ENCODE assay signal across 8 cellular contexts in the genomic region with DNA sequence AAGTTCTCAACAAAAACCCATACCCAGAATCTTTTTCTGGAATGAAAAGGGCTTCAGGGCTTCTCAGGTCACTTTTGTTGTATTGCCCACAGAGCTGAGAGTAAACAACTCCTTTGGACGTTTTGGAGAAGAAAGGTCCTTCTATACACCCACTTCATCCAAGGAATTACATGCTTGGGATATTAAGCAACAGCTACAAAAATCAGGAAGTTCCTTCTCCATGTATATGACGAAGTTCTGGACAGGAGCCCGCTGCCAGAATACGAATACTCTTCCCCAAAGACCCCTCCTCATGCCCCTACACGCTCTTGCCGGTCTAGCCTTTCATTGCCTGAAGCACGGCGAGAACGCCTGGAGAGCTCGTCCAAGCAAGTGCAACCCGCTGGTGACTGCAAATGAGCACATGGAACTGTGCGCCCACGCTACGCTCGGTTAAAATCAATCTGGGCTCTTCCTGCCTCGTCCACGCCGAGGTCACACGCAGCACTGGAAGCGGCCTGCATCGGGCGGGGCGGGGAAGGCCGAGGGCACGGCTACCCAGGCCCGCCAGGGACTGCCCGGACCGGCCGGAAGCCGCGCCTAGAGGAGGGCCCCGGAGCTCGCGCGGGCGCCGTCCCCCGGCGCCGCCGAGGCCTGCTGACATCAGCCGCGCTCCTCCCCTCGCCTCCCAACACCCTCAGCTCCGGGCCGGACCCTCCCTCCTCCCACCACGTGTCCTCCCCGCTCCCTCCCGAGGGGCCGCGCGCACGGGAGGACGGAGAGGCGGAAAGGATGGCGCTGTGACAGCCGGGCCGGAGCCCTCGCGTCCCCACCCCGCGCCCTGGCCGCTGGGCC. TPM values are rescaled to one million over a fixed set of nuclear protein-coding genes. Genes with fewer than 3 reads are reported as not detected.
DNase-seq lines count a peak whose midpoint lies in the region; ATAC-seq and TF ChIP-seq lines count a peak whose summit lies in the region.

A gene with protein sequence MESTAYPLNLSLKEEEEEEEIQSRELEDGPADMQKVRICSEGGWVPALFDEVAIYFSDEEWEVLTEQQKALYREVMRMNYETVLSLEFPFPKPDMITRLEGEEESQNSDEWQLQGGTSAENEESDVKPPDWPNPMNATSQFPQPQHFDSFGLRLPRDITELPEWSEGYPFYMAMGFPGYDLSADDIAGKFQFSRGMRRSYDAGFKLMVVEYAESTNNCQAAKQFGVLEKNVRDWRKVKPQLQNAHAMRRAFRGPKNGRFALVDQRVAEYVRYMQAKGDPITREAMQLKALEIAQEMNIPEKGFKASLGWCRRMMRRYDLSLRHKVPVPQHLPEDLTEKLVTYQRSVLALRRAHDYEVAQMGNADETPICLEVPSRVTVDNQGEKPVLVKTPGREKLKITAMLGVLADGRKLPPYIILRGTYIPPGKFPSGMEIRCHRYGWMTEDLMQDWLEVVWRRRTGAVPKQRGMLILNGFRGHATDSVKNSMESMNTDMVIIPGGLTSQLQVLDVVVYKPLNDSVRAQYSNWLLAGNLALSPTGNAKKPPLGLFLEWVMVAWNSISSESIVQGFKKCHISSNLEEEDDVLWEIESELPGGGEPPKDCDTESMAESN (plus strand): TSS at position 710 of the 834 bp plus-strand sequence. CDS start 1,482 bp downstream, outside the sequence.

- H4K20me1 ChIP-seq in SU-DHL-6 (ENCODE audit: low read depth, low read length) = no peaks in the 10 kb centered on the region; the same call in 1 of the 2 replicates

- H3K9me2 ChIP-seq in SU-DHL-6 (replicated peaks; ENCODE audit: insufficient read depth, low read length) = no peaks in the 10 kb centered on the region

- peaks cover 34% of the 10 kb centered on the region for H3K79me2 ChIP-seq in SU-DHL-6 (ENCODE audit: insufficient read depth, low read length)

- no peak for TF ChIP-seq EP300 in ovary (IDR thresholded peaks at IDR 0.05)

- peak; percentile 57 for TF ChIP-seq POLR2A in ovary (IDR thresholded peaks at IDR 0.05)

- no peak for TF ChIP-seq CTCF in GM12864 (IDR thresholded peaks at IDR 0.05; ENCODE audit: low read depth, low read length, missing control alignments)
- no peak for TF ChIP-seq CTCF in SU-DHL-6 (IDR thresholded peaks at IDR 0.05; ENCODE audit: insufficient read depth, low read length, poor library complexity, severe bottlenecking)
- TF ChIP-seq CTCF in ovary (IDR thresholded peaks at IDR 0.05) = no peak

- POLR2A ChIA-PET in activated naive CD8-positive, alpha-beta T cell treated with anti-CD3 and anti-CD28 coated beads, Interleukin-2, amount 10 ng/mL, durations not matched to agents 7 days and 5 days (lab: Charles Lee) = interaction anchor here (0.6 to 1.9 kb wide), 9 partner anchors 9 to 382 kb away, joined by 3 to 21 read pairs (median 5); partner anchors contain the start of genes POU2F1 and TADA1

- peak within 1 kb of the TSS; percentile 78 for H3K4me2 ChIP-seq in SU-DHL-6 (ENCODE audit: low read depth, low read length, poor library complexity, severe bottlenecking)

- intact Hi-C loops in head of caudate nucleus (cut with DNase I) = loop anchor here (1.0 kb wide), 1 partner anchor 37 kb away; the partner anchor contains the start of gene TADA1
- intact Hi-C loops in ovary (cut with DNase I) = no loop called here

- H3K9me3 ChIP-seq in SU-DHL-6 (ENCODE audit: insufficient read depth, low read length) (no peaks in the 10 kb centered on the region), ovary (no peaks in the 10 kb centered on the region), thymus (ENCODE audit: control insufficient read depth) (no peaks in the 10 kb centered on the region)

- H3F3A ChIP-seq in SU-DHL-6 (ENCODE audit: insufficient read depth) = 0 out of 2 replicates have a peak, but pooled peaks cover 6% of the 10 kb centered on the region

- DNase-seq in GM12864 (ENCODE audit: low read depth) (peak; percentile 60), NCI-H1105 (lab: John Stamatoyannopoulos, UW) (peak; percentile 90), head of caudate nucleus (peak; percentile 78 to 97 (median 94)), ovary (peak; percentile 88 to 92 (median 91))
- peak; percentile 86 for DNase-seq in activated naive CD8-positive, alpha-beta T cell treated with anti-CD3 and anti-CD28 coated beads, Interleukin-2, amount 10 ng/mL, durations not matched to agents 7 days and 5 days

- H2AFZ ChIP-seq in SU-DHL-6 (ENCODE audit: low read depth, low read length, severe bottlenecking) = peak within 1 kb of the TSS; percentile 94

- peaks cover 5% of the 10 kb centered on the region for H3K4me1 ChIP-seq in ovary (ENCODE audit: insufficient read depth)
- peaks cover 7% of the 10 kb centered on the region for H3K4me1 ChIP-seq in thymus (ENCODE audit: control insufficient read depth, insufficient read depth, low read length)

- peak; percentile 98 for ATAC-seq in HG02642 (IDR thresholded peaks at IDR 0.05; ENCODE audit: poor library complexity, unreplicated experiment)
- ATAC-seq in activated naive CD8-positive, alpha-beta T cell treated with anti-CD3 and anti-CD28 coated beads, Interleukin-2, amount 10 ng/mL, durations not matched to agents 7 days and 5 days (ENCODE audit: low read depth) = peak; percentile 98

- 0% methylated on average over 21 to 63 of the region's 63 CpGs for WGBS in ovary, 3 donors
- WGBS in thymus = under 1% methylated on average over 63 of the region's 63 CpGs

- peaks cover 5% of the 10 kb centered on the region for H3K27me3 Mint-ChIP-seq in activated naive CD8-positive, alpha-beta T cell treated with anti-CD3 and anti-CD28 coated beads, Interleukin-2, amount 10 ng/mL, durations not matched to agents 7 days and 5 days

- no peaks in the 10 kb centered on the region for H3K9me3 Mint-ChIP-seq in activated naive CD8-positive, alpha-beta T cell treated with anti-CD3 and anti-CD28 coated beads, Interleukin-2, amount 10 ng/mL, durations not matched to agents 7 days and 5 days

- H3K4me1 Mint-ChIP-seq in activated naive CD8-positive, alpha-beta T cell treated with anti-CD3 and anti-CD28 coated beads, Interleukin-2, amount 10 ng/mL, durations not matched to agents 7 days and 5 days = peaks cover 35% of the 10 kb centered on the region

- peak within 1 kb of the TSS; percentile 88 for H3K27ac Mint-ChIP-seq in activated naive CD8-positive, alpha-beta T cell treated with anti-CD3 and anti-CD28 coated beads, Interleukin-2, amount 10 ng/mL, durations not matched to agents 7 days and 5 days

- H3K4me3 Mint-ChIP-seq in activated naive CD8-positive, alpha-beta T cell treated with anti-CD3 and anti-CD28 coated beads, Interleukin-2, amount 10 ng/mL, durations not matched to agents 7 days and 5 days = peak within 1 kb of the TSS; percentile 88

- peak within 1 kb of the TSS; percentile 57 for H3K27ac ChIP-seq in SU-DHL-6 (ENCODE audit: low read depth, low read length)
- H3K27ac ChIP-seq in ovary = peak within 1 kb of the TSS; percentile 68 to 87
- H3K27ac ChIP-seq in thymus (ENCODE audit: low read depth) = peak within 1 kb of the TSS; percentile 72

- H3K9ac ChIP-seq in SU-DHL-6 (ENCODE audit: low read length) = peak within 1 kb of the TSS; percentile 84

- H3K27me3 ChIP-seq in SU-DHL-6 (ENCODE audit: low read length) (no peaks in the 10 kb centered on the region), ovary (no peaks in the 10 kb centered on the region), thymus (ENCODE audit: control insufficient read depth, insufficient read depth) (no peaks in the 10 kb centered on the region)

- peak within 1 kb of the TSS; percentile 63 for H3K4me3 ChIP-seq in GM12864 (ENCODE audit: low read depth, low read length)
- peak within 1 kb of the TSS; percentile 89 for H3K4me3 ChIP-seq in SU-DHL-6 (ENCODE audit: insufficient read depth, low read length, poor library complexity, severe bottlenecking)
- H3K4me3 ChIP-seq in ovary = peak within 1 kb of the TSS; percentile 54
- peak within 1 kb of the TSS; percentile 67 for H3K4me3 ChIP-seq in thymus (ENCODE audit: low read length)

- peaks cover 11% of the 10 kb centered on the region for H3K36me3 Mint-ChIP-seq in activated naive CD8-positive, alpha-beta T cell treated with anti-CD3 and anti-CD28 coated beads, Interleukin-2, amount 10 ng/mL, durations not matched to agents 7 days and 5 days

- H3K36me3 ChIP-seq in SU-DHL-6 (ENCODE audit: low read length) (peaks cover 15% of the 10 kb centered on the region), ovary (no peaks in the 10 kb centered on the region), thymus (ENCODE audit: control insufficient read depth, insufficient read depth) (peaks cover 19% of the 10 kb centered on the region)

RNA-seq across cellular contexts. Expression of the gene that starts here (rescaled TPM):
- total RNA-seq in activated naive CD8-positive, alpha-beta T cell treated with anti-CD3 and anti-CD28 coated beads, Interleukin-2, amount 10 ng/mL, durations not matched to agents 7 days and 5 days = 10 to 100 TPM; 36.1 to 37.7 TPM
- total RNA-seq in ovary = 10 to 100 TPM; 17.3 to 44.5 (median 41.5) TPM
- polyA plus RNA-seq in ovary = 10 to 100 TPM; 12.7 to 28.2 TPM
- 14.1 TPM for polyA plus RNA-seq in thymus

Comparison
In these comparisons a context has a peak if more than half of its experiments do, and no peak if none do; other contexts are left out.
1. Peak in every context shown above with its lines: DNase-seq, ATAC-seq, H3K4me3 ChIP-seq and H3K27ac ChIP-seq.